In genomic region chr17:49407981-49408501, GRCh38 we compare ENCODE assay signal across 8 cellular contexts. TPM values are rescaled to one million over a fixed set of nuclear protein-coding genes. Genes with fewer than 3 reads are reported as not detected.
DNase-seq lines count a peak whose midpoint lies in the region; ATAC-seq and TF ChIP-seq lines count a peak whose summit lies in the region.

No MANE protein-coding gene starts in this region.

- no peaks in the 10 kb centered on the region for H3K4me1 ChIP-seq in mammary epithelial cell (ENCODE audit: insufficient read depth, low read length)

- 6% methylated on average over 9 of the region's 9 CpGs for WGBS in mammary epithelial cell (ENCODE audit: low coverage, missing lambda C conversion rate)

- intact Hi-C loops in mammary epithelial cell (cut with micrococcal nuclease), result loop anchor here (1.0 kb wide), 1 partner anchor 148 kb away; no protein-coding TSS in a partner anchor

- peaks cover 62% of the 10 kb centered on the region for H3K36me3 ChIP-seq in mammary epithelial cell (ENCODE audit: insufficient read depth, low read length)

- no peaks in the 10 kb centered on the region for H4K20me1 ChIP-seq in mammary epithelial cell (ENCODE audit: insufficient read depth, low read length)

- DNase-seq in DMS153 (lab: John Stamatoyannopoulos, UW) (peak; percentile 93), NCI-H2227 treated with DMSO at 0.1 percent for 48 hours (lab: John Stamatoyannopoulos, UW) (peak; percentile 83), mammary epithelial cell (peak; percentile 43), kidney tubule cell (ENCODE audit: low spot score) (peak; percentile 65)
- DNase-seq in activated CD4-positive, CD25-positive, alpha-beta regulatory T cell treated with anti-CD3 and anti-CD28 coated beads, Interleukin-2, amount 50 U/mL, for 16 hours (ENCODE audit: low read depth, low spot score), result peak; percentile 70
- DNase-seq in stimulated activated CD4-positive, alpha-beta T cell treated with anti-CD3 and anti-CD28 coated beads, Interleukin-2, amount 100 ng/mL, for 48 hours, result peak; percentile 86 to 88

- H3K9me3 ChIP-seq in mammary epithelial cell (replicated peaks; ENCODE audit: insufficient read depth, low read length), result no peaks in the 10 kb centered on the region

- no TSS peak for BruUV-seq in mammary epithelial cell (replicated peaks; lab: Mats Ljungman, UMichigan)

- H3K27me3 ChIP-seq in mammary epithelial cell (ENCODE audit: insufficient read depth, low read length), result no peaks in the 10 kb centered on the region

- no peak overlapping the region for H3K9ac ChIP-seq in mammary epithelial cell (ENCODE audit: insufficient read depth, low read length)

- CTCF ChIA-PET in mammary epithelial cell (lab: Charles Lee; ENCODE audit: low non-redundant PET), result no interaction called here

- ATAC-seq in HG02759 (IDR thresholded peaks at IDR 0.05; ENCODE audit: unreplicated experiment), result peak; percentile 71
- ATAC-seq in HG02870 (IDR thresholded peaks at IDR 0.05; ENCODE audit: unreplicated experiment), result no peak

- dilution Hi-C loops in mammary epithelial cell (cut with HindIII; ENCODE audit: low sequenced_read_pairs), result no loop called here

- no peak overlapping the region for H3K27ac ChIP-seq in mammary epithelial cell (ENCODE audit: insufficient read depth, low read depth, low read length)

- H2AFZ ChIP-seq in mammary epithelial cell (ENCODE audit: low read depth, low read length), result no peak overlapping the region

- no peak overlapping the region for H3K4me2 ChIP-seq in mammary epithelial cell (ENCODE audit: insufficient read depth, low read depth, low read length)

- peaks cover 15% of the 10 kb centered on the region for H3K79me2 ChIP-seq in mammary epithelial cell (ENCODE audit: insufficient read depth, low read length)

- in situ Hi-C loops in mammary epithelial cell (cut with MboI; ENCODE audit: low sequenced_read_pairs in 2 of 2), result loop anchor here in 1 of 2 donors (25.0 kb wide), 1 partner anchor 304 kb away; the partner anchor contains the start of gene SLC35B1

- TF ChIP-seq CTCF in mammary epithelial cell (conservative IDR thresholded peaks at IDR 0.05 in 1 of 2, IDR thresholded peaks at IDR 0.05 in 1 of 2; ENCODE audit: extremely low read depth in 1 of 2, insufficient read depth in 1 of 2, low read depth in 1 of 2, low read length in 2 of 2), result peak; percentile 84 to 88

- no peak overlapping the region for H3K4me3 ChIP-seq in mammary epithelial cell (replicated peaks in 1 of 3; ENCODE audit: insufficient read depth in 1 of 3, low read depth in 2 of 3, low read length in 3 of 3)

RNA-seq across cellular contexts. Expression of gene PHB1, which starts 6.6 kb away (rescaled TPM):
- 100 to 1,000 TPM; 115 to 193 TPM for total RNA-seq in mammary epithelial cell
- 339 TPM for polyA plus RNA-seq in mammary epithelial cell
- polyA minus RNA-seq in mammary epithelial cell, result 289 TPM

RNA-seq across cellular contexts. Expression of gene ZNF652, which starts 46.0 kb away (rescaled TPM):
- total RNA-seq in mammary epithelial cell, result 10 to 100 TPM; 12.9 to 16.7 TPM
- 4.3 TPM for polyA plus RNA-seq in mammary epithelial cell
- polyA minus RNA-seq in mammary epithelial cell, result 27.3 TPM

Comparison
In these comparisons a context has a peak if more than half of its experiments do, and no peak if none do; other contexts are left out.
1. DNase-seq: peak in every context shown above with its lines; median percentile 93 in DMS153; 87 in stimulated activated CD4-positive, alpha-beta T cell treated with anti-CD3 and anti-CD28 coated beads, Interleukin-2, amount 100 ng/mL, for 48 hours; 83 in NCI-H2227 treated with DMSO at 0.1 percent for 48 hours; 70 in activated CD4-positive, CD25-positive, alpha-beta regulatory T cell treated with anti-CD3 and anti-CD28 coated beads, Interleukin-2, amount 50 U/mL, for 16 hours; 65 in kidney tubule cell; 43 in mammary epithelial cell.